8 cellular contexts compared by ENCODE assay signal in the genomic region with DNA sequence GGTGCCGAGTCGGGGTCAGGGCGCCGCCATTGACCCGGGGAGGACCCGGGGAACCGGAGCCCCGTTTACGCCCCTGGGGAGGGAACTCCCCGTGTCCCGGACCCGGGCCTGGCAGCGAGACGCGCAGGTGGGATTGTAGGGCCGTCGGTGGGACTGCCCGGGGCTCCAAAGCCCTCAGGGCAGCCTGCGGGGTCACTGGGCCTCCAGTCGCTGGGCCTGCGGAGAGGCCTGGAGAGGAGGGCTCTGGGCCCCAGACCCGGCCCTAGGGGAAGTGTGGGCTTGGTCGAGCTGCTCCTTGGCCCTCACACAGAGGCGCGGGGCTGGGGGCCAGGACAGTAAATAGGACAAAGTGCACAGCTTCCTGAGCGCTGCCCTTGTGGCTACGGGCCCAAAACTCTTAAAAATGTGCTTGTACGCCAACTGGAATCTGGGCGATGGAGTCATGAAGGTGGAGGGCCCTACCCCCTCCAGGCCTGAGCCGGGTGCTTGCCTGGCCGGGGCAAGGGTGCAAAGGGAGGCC. TPM values are rescaled to one million over a fixed set of nuclear protein-coding genes. Genes with fewer than 3 reads are reported as not detected.
DNase-seq lines count a peak whose midpoint lies in the region; ATAC-seq and TF ChIP-seq lines count a peak whose summit lies in the region.

No MANE protein-coding gene starts in this region.

- TF ChIP-seq CTCF in heart left ventricle (IDR thresholded peaks at IDR 0.05), result no peak
- no peak for TF ChIP-seq CTCF in gastrocnemius medialis (IDR thresholded peaks at IDR 0.05 in 4 of 5, conservative IDR thresholded peaks at IDR 0.05 in 1 of 5)

- peaks cover 7 to 39% of the 10 kb centered on the region in 2 donors for H3K27me3 Mint-ChIP-seq in T-cell

- H3K36me3 Mint-ChIP-seq in T-cell, result no peaks in the 10 kb centered on the region

- peaks cover 0 to 37% (median 15%) of the 10 kb centered on the region in 12 donors for H3K4me1 ChIP-seq in heart left ventricle
- peaks cover 33 to 39% of the 10 kb centered on the region in 2 donors for H3K4me1 ChIP-seq in gastrocnemius medialis

- no peaks in the 10 kb centered on the region for H3K9me3 Mint-ChIP-seq in T-cell

- H3K27ac ChIP-seq in heart left ventricle (peak overlapping the region; percentile 78 to 99 (median 92)), gastrocnemius medialis (peak overlapping the region; percentile 93 to 96 (median 94))

- CTCF ChIA-PET in T-cell (lab: Charles Lee), result no interaction called here

- 19 to 77% (median 25%) methylated on average over 7 to 31 of the region's 31 CpGs for WGBS in heart left ventricle, 4 donors

- H3K9me3 ChIP-seq in heart left ventricle (no peaks in the 10 kb centered on the region), gastrocnemius medialis (no peaks in the 10 kb centered on the region)

- H3K4me1 Mint-ChIP-seq in T-cell, result peaks cover 7 to 10% (median 7%) of the 10 kb centered on the region in 3 donors

- intact Hi-C loops in heart left ventricle (cut with DNase I) (loop anchor here in 1 of 10 donors (5.0 kb wide), 1 partner anchor 231 kb away; no protein-coding TSS in a partner anchor), gastrocnemius medialis (cut with DNase I; ENCODE audit: low total_unique reads) (loop anchor here (5.0 to 10.0 kb wide), 4 partner anchors 131 to 1362 kb away; a partner anchor contains a TSS)

- H3K4me3 Mint-ChIP-seq in T-cell, result peak overlapping the region; percentile 57 to 79 (median 62)

- peak; percentile 20 for ATAC-seq in GM18909 (IDR thresholded peaks at IDR 0.05; ENCODE audit: poor library complexity, unreplicated experiment)
- no peak for ATAC-seq in T-cell (replicated peaks in 1 of 4)
- peak; percentile 73 to 87 (median 84) for ATAC-seq in heart left ventricle
- peak; percentile 56 for ATAC-seq in gastrocnemius medialis

- DNase-seq in T-cell, result no peak
- DNase-seq in heart left ventricle, result peak; percentile 58 to 85 (median 75)
- DNase-seq in gastrocnemius medialis, result peak; percentile 67 to 84
- DNase-seq in NCI-H2029 (lab: John Stamatoyannopoulos, UW), result no peak
- DNase-seq in NCI-H187 treated with DMSO at 0.1 percent for 48 hours (lab: John Stamatoyannopoulos, UW), result no peak
- DNase-seq in stimulated activated CD4-positive, alpha-beta T cell treated with anti-CD3 and anti-CD28 coated beads, Interleukin-15, amount 100 ng/mL, for 24 hours, result no peak
- DNase-seq in SKM-1 (lab: John Stamatoyannopoulos, UW; ENCODE audit: unreplicated experiment), result no peak

- H3K27ac Mint-ChIP-seq in T-cell, result no peak overlapping the region

- POLR2A ChIA-PET in T-cell (lab: Charles Lee), result no interaction called here

- in situ Hi-C loops in gastrocnemius medialis (cut with MboI; ENCODE audit: low sequenced_read_pairs in 4 of 4), result no loop called here

- H3K27me3 ChIP-seq in heart left ventricle (peaks cover 0 to 7% (median 0%) of the 10 kb centered on the region in 9 donors), gastrocnemius medialis (no peaks in the 10 kb centered on the region)

- TF ChIP-seq POLR2A in heart left ventricle (IDR thresholded peaks at IDR 0.05) (no peak), gastrocnemius medialis (IDR thresholded peaks at IDR 0.05) (no peak)

- H3K4me3 ChIP-seq in heart left ventricle, result peak overlapping the region; percentile 46 to 90 (median 66)
- H3K4me3 ChIP-seq in gastrocnemius medialis, result peak overlapping the region; percentile 72 to 86 (median 78)

- H3K36me3 ChIP-seq in heart left ventricle (no peaks in the 10 kb centered on the region), gastrocnemius medialis (peaks cover 0 to 3% of the 10 kb centered on the region in 2 donors)

RNA-seq across cellular contexts. Expression of a gene that starts 0.7 kb away (rescaled TPM):
- 1 to 10 TPM in 4 of 5 donors, under 1 TPM in 1; 0.62 to 2.7 (median 1.5) TPM for total RNA-seq in T-cell
- 100 to 1,000 TPM in 3 of 9 donors, 10 to 100 TPM in 6; 36.8 to 554 (median 66.1) TPM for total RNA-seq in heart left ventricle
- 100 to 1,000 TPM in 1 of 2 donors, 10 to 100 TPM in 1; 30.2 to 115 TPM for polyA plus RNA-seq in heart left ventricle
- 100 to 1,000 TPM; 465 to 605 (median 490) TPM for total RNA-seq in gastrocnemius medialis

Comparison
In these comparisons a context has a peak if more than half of its experiments do, and no peak if none do; other contexts are left out.
1. ATAC-seq: peak in GM18909 (single experiment), heart left ventricle (4 of 4) and gastrocnemius medialis (2 of 2); none in T-cell (0 of 4).
2. DNase-seq: peak in heart left ventricle (5 of 5) and gastrocnemius medialis (2 of 2); none in T-cell (0 of 34), NCI-H2029 (single experiment), NCI-H187 treated with DMSO at 0.1 percent for 48 hours (single experiment), stimulated activated CD4-positive, alpha-beta T cell treated with anti-CD3 and anti-CD28 coated beads, Interleukin-15, amount 100 ng/mL, for 24 hours (single experiment) and SKM-1 (single experiment).
3. RNA of a gene that starts 0.7 kb away (total RNA-seq): 465 to 605 TPM in gastrocnemius medialis and 36.8 to 554 TPM in heart left ventricle; 0.62 to 2.7 TPM in T-cell; every median in the first group is over 10 times any median in the second.